ENCODE assay signal across 8 cellular contexts in genomic region chr15:78077053-78077859, GRCh38. TPM values are rescaled to one million over a fixed set of nuclear protein-coding genes. Genes with fewer than 3 reads are reported as not detected.
DNase-seq lines count a peak whose midpoint lies in the region; ATAC-seq and TF ChIP-seq lines count a peak whose summit lies in the region.

TBC1D2B (minus strand) TSS chr15:78077711; CDS start chr15:78077652, 59 bp downstream.

- H3K4me2 ChIP-seq in HCT116 (ENCODE audit: low read length), result peak within 1 kb of the TSS; percentile 96

- H3K9ac ChIP-seq in HCT116 (ENCODE audit: low read length), result peak within 1 kb of the TSS; percentile 60

- no peak for TF ChIP-seq POLR2A in HCT116 (IDR thresholded peaks at IDR 0.05; ENCODE audit: borderline replicate concordance, extremely low read depth, insufficient read depth, insufficient read length)

- H3K9me3 ChIP-seq in HCT116 (ENCODE audit: control insufficient read depth in 1 of 2, insufficient read depth in 1 of 2, low read depth in 1 of 2, low read length in 2 of 2), result no peaks in the 10 kb centered on the region

- peaks cover 3% of the 10 kb centered on the region; the same call in 1 of the 2 replicates for H4K20me1 ChIP-seq in HCT116 (ENCODE audit: insufficient read depth)

- H3K4me3 ChIP-seq in GM12875 (ENCODE audit: low read depth, low read length) (peak within 1 kb of the TSS; percentile 76), HCT116 (replicated peaks in 1 of 2; ENCODE audit: low read depth in 1 of 2, low read length in 2 of 2) (peak within 1 kb of the TSS; percentile 62 to 81)

- BruUV-seq in HCT116 (replicated peaks; lab: Mats Ljungman, UMichigan), result no TSS peak

- TF ChIP-seq RAD21 in HCT116 (IDR thresholded peaks at IDR 0.05; ENCODE audit: low read depth), result no peak

- intact Hi-C loops in HCT116 (cut with micrococcal nuclease), result no loop called here

- peak; percentile 87 for ATAC-seq in HCT116

- TF ChIP-seq CTCF in GM12875 (IDR thresholded peaks at IDR 0.05; ENCODE audit: borderline replicate concordance, insufficient read depth, low read depth, low read length) (0 out of 2 replicates have a peak, but pooled peaks have one; percentile 11), HCT116 (IDR thresholded peaks at IDR 0.05 in 2 of 3, conservative IDR thresholded peaks at IDR 0.05 in 1 of 3; ENCODE audit: borderline replicate concordance in 1 of 3, insufficient read depth in 1 of 3, low read depth in 2 of 3, low read length in 2 of 3) (no peak)

- DNase-seq in HCT116 (ENCODE audit: low read depth, low spot score) (no peak), NCI-H1048 (lab: John Stamatoyannopoulos, UW) (peak; percentile 24), kidney glomerular epithelial cell (lab: John Stamatoyannopoulos, UW) (peak; percentile 58), pons (ENCODE audit: low spot score) (no peak)
- peak; percentile 47 for DNase-seq in activated CD4-positive, CD25-positive, alpha-beta regulatory T cell treated with anti-CD3 and anti-CD28 coated beads, Interleukin-2, amount 50 U/mL, for 16 hours (ENCODE audit: low read depth, low spot score)
- peak; percentile 64 for DNase-seq in central memory CD4-positive, alpha-beta T cell
- DNase-seq in stimulated activated CD4-positive, alpha-beta T cell treated with anti-CD3 and anti-CD28 coated beads, Interleukin-15, amount 100 ng/mL, for 48 hours (ENCODE audit: low read depth in 2 of 2), result peak; percentile 19 to 62

- POLR2A ChIA-PET in HCT116 (lab: Charles Lee), result no interaction called here

- peak within 1 kb of the TSS; percentile 24 for H2AFZ ChIP-seq in HCT116 (ENCODE audit: low read depth, low read length, poor library complexity, severe bottlenecking)

- no peaks in the 10 kb centered on the region; a peak in 1 of 4 replicates for H3K36me3 ChIP-seq in HCT116 (ENCODE audit: control insufficient read depth in 1 of 2, insufficient read depth in 2 of 2, low read length in 2 of 2)

- H3K9me2 ChIP-seq in HCT116 (ENCODE audit: insufficient read depth), result no peaks in the 10 kb centered on the region

- RAD21 ChIA-PET in HCT116 (lab: Charles Lee; ENCODE audit: low non-redundant PET in 1 of 2, low total read pairs in 2 of 2, uncharacterized antibody in 2 of 2, unreplicated experiment in 2 of 2), result no interaction called here

- H3K79me2 ChIP-seq in HCT116 (ENCODE audit: insufficient read depth, low read length), result peaks cover 23% of the 10 kb centered on the region

- CTCF ChIA-PET in HCT116 (lab: Charles Lee), result no interaction called here

- peak within 1 kb of the TSS; percentile 76 for H3K27ac ChIP-seq in HCT116 (ENCODE audit: low read depth, low read length)

- H3K4me1 ChIP-seq in HCT116 (ENCODE audit: control insufficient read depth in 1 of 2, insufficient read depth in 2 of 2, low read length in 2 of 2), result peaks cover 12 to 19% of the 10 kb centered on the region in 2 experiments

- H3K27me3 ChIP-seq in HCT116 (ENCODE audit: insufficient read depth, low read length), result no peaks in the 10 kb centered on the region

TF ChIP-seq in HCT116, 20 proteins besides CTCF, POLR2A, EP300 and RAD21:
- TF ChIP-seq ATF3 (IDR thresholded peaks at IDR 0.05), result no peak
- TF ChIP-seq REST (IDR thresholded peaks at IDR 0.05; ENCODE audit: low read depth), result no peak
- no peak for TF ChIP-seq FOSL1 (IDR thresholded peaks at IDR 0.05; ENCODE audit: low read depth)
- TF ChIP-seq ZBTB33 (IDR thresholded peaks at IDR 0.05; ENCODE audit: extremely low read depth, insufficient replicate concordance, low read length), result no peak
- TF ChIP-seq ZFX (IDR thresholded peaks at IDR 0.05), result peak; percentile 71
- TF ChIP-seq SIN3A (IDR thresholded peaks at IDR 0.05; ENCODE audit: low read depth), result no peak
- no peak for TF ChIP-seq ZNF274 (IDR thresholded peaks at IDR 0.05; ENCODE audit: low read depth, low read length)
- TF ChIP-seq POLR2AphosphoS5 (IDR thresholded peaks at IDR 0.05; ENCODE audit: low read depth, low read length), result peak; percentile 60
- no peak for TF ChIP-seq YY1 (IDR thresholded peaks at IDR 0.05; ENCODE audit: extremely low read depth, insufficient replicate concordance, low read depth, low read length)
- no peak for TF ChIP-seq EZH2 (IDR thresholded peaks at IDR 0.05)
- no peak for TF ChIP-seq JUND (IDR thresholded peaks at IDR 0.05)
TF ChIP-seq in HCT116: peak in this region for 2.

RNA-seq across cellular contexts. Expression of gene TBC1D2B, which starts in this region (rescaled TPM):
- total RNA-seq in HCT116 (2021; ENCODE audit: unreplicated experiment), result 16.6 TPM
- polyA plus RNA-seq in HCT116 (2012), result 6.6 and 7.5 TPM in 2 replicates

Comparison
In these comparisons a context has a peak if more than half of its experiments do, and no peak if none do; other contexts are left out.
1. DNase-seq: peak in NCI-H1048 (single experiment), activated CD4-positive, CD25-positive, alpha-beta regulatory T cell treated with anti-CD3 and anti-CD28 coated beads, Interleukin-2, amount 50 U/mL, for 16 hours (single experiment), central memory CD4-positive, alpha-beta T cell (single experiment), kidney glomerular epithelial cell (single experiment) and stimulated activated CD4-positive, alpha-beta T cell treated with anti-CD3 and anti-CD28 coated beads, Interleukin-15, amount 100 ng/mL, for 48 hours (2 of 2); none in HCT116 (single experiment) and pons (single experiment).